ENCODE assay signal across 8 cellular contexts in the genomic region with DNA sequence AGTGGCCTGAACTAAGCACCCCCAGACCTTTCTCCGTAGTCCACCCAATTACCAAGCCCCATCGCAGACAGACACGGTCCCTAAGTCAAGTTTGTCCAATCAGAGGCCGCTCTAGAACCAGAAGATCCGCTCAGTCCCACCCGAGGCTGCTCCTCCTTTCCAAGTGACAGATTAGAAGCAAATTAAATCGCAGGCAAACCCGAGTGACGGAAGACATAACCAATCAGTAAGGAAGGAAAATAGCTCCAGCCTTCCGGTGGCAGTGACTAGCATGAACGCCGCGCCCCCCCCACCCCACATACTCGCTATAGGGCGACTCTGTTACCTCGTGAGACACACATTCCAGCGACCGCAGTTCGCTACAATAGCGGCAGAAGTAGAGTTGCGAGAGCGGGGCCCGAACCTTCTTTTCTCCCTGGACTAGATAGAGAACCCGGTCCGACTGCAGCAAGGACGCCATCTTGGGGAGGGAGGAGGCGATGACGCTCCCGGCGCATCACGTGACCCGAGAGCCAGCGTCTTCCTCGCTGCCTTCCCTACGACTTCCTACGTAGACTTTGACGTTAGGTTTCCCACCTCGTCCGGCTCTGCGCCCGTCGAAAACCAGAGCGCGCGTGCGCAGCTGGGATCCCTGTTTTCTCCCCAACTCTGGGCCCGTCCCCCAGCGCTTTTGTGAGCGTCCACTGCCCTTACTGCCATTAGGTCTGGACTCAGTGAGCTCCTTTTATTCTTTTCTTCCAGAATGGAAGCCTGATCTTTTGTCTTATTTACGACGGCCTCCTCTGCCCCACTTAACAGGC. TPM values are rescaled to one million over a fixed set of nuclear protein-coding genes. Genes with fewer than 3 reads are reported as not detected.
DNase-seq lines count a peak whose midpoint lies in the region; ATAC-seq and TF ChIP-seq lines count a peak whose summit lies in the region.

A gene (minus strand): TSS at position 484 of the 800 bp plus-strand sequence. CDS start 24 bp downstream, at position 460.

- peaks cover 53% of the 10 kb centered on the region for H3K4me1 ChIP-seq in lower lobe of right lung

- DNase-seq in COLO668 (lab: John Stamatoyannopoulos, UW; ENCODE audit: unreplicated experiment) (peak; percentile 90), GM20000 (ENCODE audit: low spot score) (peak; percentile 89), HS-5 (ENCODE audit: low read depth) (peak; percentile 98), NK-92 (lab: John Stamatoyannopoulos, UW; ENCODE audit: unreplicated experiment) (peak; percentile 72), lower lobe of right lung (peak; percentile 98)
- peak; percentile 88 to 90 for DNase-seq in activated CD8-positive, alpha-beta memory T cell treated with anti-CD3 and anti-CD28 coated beads for 1 hour (ENCODE audit: extremely low read depth in 1 of 2, low read depth in 1 of 2)
- DNase-seq in effector CD8-positive, alpha-beta T cell (lab: John Stamatoyannopoulos, UW): peak; percentile 91
- DNase-seq in stimulated activated CD4-positive, alpha-beta T cell treated with anti-CD3 and anti-CD28 coated beads, TNF-alpha, amount 100 ng/mL, for 24 hours (ENCODE audit: low read depth in 3 of 3): peak; percentile 86 to 93 (median 90)

- peak within 1 kb of the TSS; percentile 76 for H3K4me3 ChIP-seq in lower lobe of right lung

- ATAC-seq in lower lobe of right lung: peak; percentile 96 to 97

- intact Hi-C loops in lower lobe of right lung (cut with DNase I): no loop called here

- no peaks in the 10 kb centered on the region for H3K27me3 ChIP-seq in lower lobe of right lung (ENCODE audit: low read depth)

- TF ChIP-seq CTCF in GM20000 (IDR thresholded peaks at IDR 0.05; ENCODE audit: extremely low read depth, missing control alignments): no peak
- TF ChIP-seq CTCF in lower lobe of right lung (IDR thresholded peaks at IDR 0.05): peak; percentile 11

- H3K27ac ChIP-seq in lower lobe of right lung: peak within 1 kb of the TSS; percentile 94

- H3K36me3 ChIP-seq in lower lobe of right lung: peaks cover 27% of the 10 kb centered on the region

- H3K9me3 ChIP-seq in lower lobe of right lung: no peaks in the 10 kb centered on the region

RNA-seq across cellular contexts. Expression of the gene that starts here (rescaled TPM):
- total RNA-seq in lower lobe of right lung: 71.8 TPM

Comparison
In these comparisons a context has a peak if more than half of its experiments do, and no peak if none do; other contexts are left out.
1. Peak in every context shown above with its lines: DNase-seq, ATAC-seq, H3K4me3 ChIP-seq and H3K27ac ChIP-seq.